ENCODE assay signal across 20 cellular contexts in the genomic region with DNA sequence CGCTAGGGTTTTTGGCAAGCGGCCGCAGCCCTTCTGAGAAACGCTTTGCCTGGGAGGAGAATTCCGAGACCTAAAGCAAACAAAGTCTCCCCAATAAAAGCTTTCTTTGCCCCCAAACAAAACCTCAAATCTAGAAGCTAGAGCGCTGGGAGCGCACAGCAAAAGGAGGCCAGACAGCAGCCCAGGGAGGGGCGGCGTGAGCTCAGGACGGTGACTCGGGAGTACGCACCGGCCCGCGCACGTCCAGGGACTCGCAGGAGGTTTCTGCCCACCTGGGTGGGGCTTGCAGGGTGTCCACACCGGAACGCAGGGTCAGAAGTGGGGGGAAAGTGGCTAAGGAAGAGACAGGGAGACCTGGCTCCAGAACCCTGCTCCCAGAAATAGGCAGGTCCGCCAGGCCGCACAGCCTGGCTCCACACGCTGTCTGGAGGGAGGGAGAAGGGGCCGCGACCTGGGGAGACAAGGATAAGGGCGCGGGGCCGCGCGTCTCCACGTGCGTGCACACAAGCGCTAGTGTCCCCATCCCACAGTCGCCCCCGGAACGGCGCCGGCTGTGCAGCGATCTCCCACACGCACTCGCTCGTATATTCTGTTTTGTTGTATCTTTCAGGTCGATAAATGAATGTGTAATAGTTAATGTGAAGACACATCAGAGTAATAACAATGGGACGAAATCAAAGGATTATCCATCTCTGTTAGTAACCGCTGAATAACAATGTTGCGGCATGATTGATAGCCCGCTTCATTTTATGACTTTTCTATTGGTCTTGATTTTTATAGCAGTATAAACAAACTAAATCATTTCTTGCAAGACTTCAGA. TPM values are rescaled to one million over a fixed set of nuclear protein-coding genes. Genes with fewer than 3 reads are reported as not detected.
DNase-seq lines count a peak whose midpoint lies in the region; ATAC-seq, FAIRE-seq and TF ChIP-seq lines count a peak whose summit lies in the region.
"Had no signal": no experiment of that assay in that cellular context is flagged by ENCODE, and none has a peak within 500 bp of the region (broad histone marks: within the 10 kb centered on the region; RNA-seq: fewer than 3 reads in every experiment).

No MANE protein-coding gene starts in this region.

- no peak for TF ChIP-seq CTCF in GM23338 (conservative IDR thresholded peaks at IDR 0.05; ENCODE audit: low read depth in 2 of 2)
- TF ChIP-seq CTCF in astrocyte (IDR thresholded peaks at IDR 0.05; ENCODE audit: insufficient read depth, low read depth, low read length), result no peak
- no peak for TF ChIP-seq CTCF in nephron progenitor cell (IDR thresholded peaks at IDR 0.05)

- peaks cover 60% of the 10 kb centered on the region for H3K4me1 ChIP-seq in GM23338 (ENCODE audit: insufficient read depth)
- H3K4me1 ChIP-seq in astrocyte (ENCODE audit: insufficient read depth, low read length), result peaks cover 3% of the 10 kb centered on the region

- H3K27me3 Mint-ChIP-seq in GM23338 (ENCODE audit: insufficient read depth, low read depth, poor library complexity), result peaks cover 97% of the 10 kb centered on the region
- peaks cover 80% of the 10 kb centered on the region for H3K27me3 Mint-ChIP-seq in astrocyte (ENCODE audit: low read depth, unreplicated experiment)
- H3K27me3 Mint-ChIP-seq in nephron progenitor cell (ENCODE audit: low read depth, poor library complexity), result peaks cover 100% of the 10 kb centered on the region
- peaks cover 67% of the 10 kb centered on the region for H3K27me3 Mint-ChIP-seq in activated T-helper 17 cell treated with anti-CD3 and anti-CD28 coated beads, Interleukin-2, amount 50 U/mL, for 72 hours

- H3K4me3 Mint-ChIP-seq in GM23338, result peak overlapping the region; percentile 61
- no peak overlapping the region for H3K4me3 Mint-ChIP-seq in astrocyte (ENCODE audit: unreplicated experiment)
- H3K4me3 Mint-ChIP-seq in nephron progenitor cell, result peak overlapping the region; percentile 53
- no peak overlapping the region for H3K4me3 Mint-ChIP-seq in activated T-helper 17 cell treated with anti-CD3 and anti-CD28 coated beads, Interleukin-2, amount 50 U/mL, for 72 hours

- H3K36me3 ChIP-seq in GM23338 (ENCODE audit: insufficient read depth) (no peaks in the 10 kb centered on the region), astrocyte (ENCODE audit: insufficient read depth, low read length) (no peaks in the 10 kb centered on the region)
- H3K36me3 ChIP-seq: adrenal gland, esophagus squamous epithelium had no signal

- peaks cover 40% of the 10 kb centered on the region for H4K20me1 ChIP-seq in GM23338 (replicated peaks; ENCODE audit: insufficient read depth)
- peaks cover 28% of the 10 kb centered on the region for H4K20me1 ChIP-seq in astrocyte (ENCODE audit: insufficient read depth, low read length)

- H3F3A ChIP-seq in GM23338 (replicated peaks; ENCODE audit: low read depth), result peaks cover 23% of the 10 kb centered on the region

- peaks cover 5% of the 10 kb centered on the region; the same call in 2 of the 3 replicates for H3K9me3 Mint-ChIP-seq in GM23338
- peaks cover 16% of the 10 kb centered on the region for H3K9me3 Mint-ChIP-seq in astrocyte (ENCODE audit: unreplicated experiment)
- H3K9me3 Mint-ChIP-seq in nephron progenitor cell, result peaks cover 10% of the 10 kb centered on the region
- H3K9me3 Mint-ChIP-seq in activated T-helper 17 cell treated with anti-CD3 and anti-CD28 coated beads, Interleukin-2, amount 50 U/mL, for 72 hours, result peaks cover 5% of the 10 kb centered on the region

- peaks cover 56% of the 10 kb centered on the region for H3K4me1 Mint-ChIP-seq in GM23338
- peaks cover 2% of the 10 kb centered on the region for H3K4me1 Mint-ChIP-seq in astrocyte (ENCODE audit: low read depth, unreplicated experiment)
- peaks cover 58% of the 10 kb centered on the region for H3K4me1 Mint-ChIP-seq in nephron progenitor cell
- H3K4me1 Mint-ChIP-seq in activated T-helper 17 cell treated with anti-CD3 and anti-CD28 coated beads, Interleukin-2, amount 50 U/mL, for 72 hours, result peaks cover 14% of the 10 kb centered on the region

- ATAC-seq in GM23338, result peak; percentile 1; the same call in 1 of the 3 replicates
- no peak for ATAC-seq in esophagus mucosa
- ATAC-seq in activated T-helper 17 cell treated with anti-CD3 and anti-CD28 coated beads, Interleukin-2, amount 50 U/mL, for 72 hours (replicated peaks), result no peak
- ATAC-seq: left ventricle myocardium superior had no signal

- H2AFZ ChIP-seq in GM23338, result no peak overlapping the region
- no peak overlapping the region for H2AFZ ChIP-seq in astrocyte (ENCODE audit: low read depth, low read length)

- H3K9ac ChIP-seq in astrocyte (ENCODE audit: low read length), result no peak overlapping the region

- H3K27me3 ChIP-seq in GM23338 (ENCODE audit: insufficient read depth) (peaks cover 99% of the 10 kb centered on the region), astrocyte (ENCODE audit: insufficient read depth, low read length) (peaks cover 99% of the 10 kb centered on the region)

- peak overlapping the region; percentile 46 for H3K4me2 ChIP-seq in GM23338
- H3K4me2 ChIP-seq in astrocyte (ENCODE audit: low read length), result no peak overlapping the region

- H3K27ac Mint-ChIP-seq in GM23338 (no peak overlapping the region), astrocyte (ENCODE audit: unreplicated experiment) (peak overlapping the region; percentile 30), nephron progenitor cell (no peak overlapping the region)
- H3K27ac Mint-ChIP-seq in activated T-helper 17 cell treated with anti-CD3 and anti-CD28 coated beads, Interleukin-2, amount 50 U/mL, for 72 hours, result no peak overlapping the region

- DNase-seq in NCI-H1417 (lab: John Stamatoyannopoulos, UW) (peak; percentile 50 to 91 (median 57)), NCI-H1417 treated with DMSO at 0.1 percent for 48 hours (lab: John Stamatoyannopoulos, UW) (no peak), GM23338 (ENCODE audit: low spot score) (peak; percentile 51), astrocyte (ENCODE audit: low read depth) (no peak), nephron progenitor cell (peak; percentile 44), NCI-H2196 treated with DMSO at 0.1 percent for 48 hours (lab: John Stamatoyannopoulos, UW; ENCODE audit: unreplicated experiment) (no peak)
- DNase-seq: adrenal gland, esophagus squamous epithelium, hypothalamus, left ventricle myocardium superior, NCI-H1092, NCI-H524, nucleus accumbens, substantia nigra had no signal

- H3K4me3 ChIP-seq in GM23338 (peak overlapping the region; percentile 22), astrocyte (ENCODE audit: insufficient read depth, low read depth, low read length) (no peak overlapping the region)
- H3K4me3 ChIP-seq: adrenal gland, skin epidermis had no signal

- no peaks in the 10 kb centered on the region for H3K9me3 ChIP-seq in astrocyte (ENCODE audit: insufficient read depth, low read depth, low read length)
- H3K9me3 ChIP-seq: adrenal gland, esophagus squamous epithelium had no signal

- H3K79me2 ChIP-seq in GM23338 (replicated peaks; ENCODE audit: insufficient read depth), result no peaks in the 10 kb centered on the region
- no peaks in the 10 kb centered on the region for H3K79me2 ChIP-seq in astrocyte (ENCODE audit: insufficient read depth, low read length)

- no peaks in the 10 kb centered on the region for H3K9me2 ChIP-seq in GM23338 (ENCODE audit: insufficient read depth)

- FAIRE-seq in astrocyte (lab: Jason Lieb, UNC), result no peak
- FAIRE-seq: RCC 7860 had no signal

- H3K36me3 Mint-ChIP-seq in GM23338 (ENCODE audit: low read depth) (no peaks in the 10 kb centered on the region; the same call in 2 of the 3 replicates), astrocyte (ENCODE audit: low read depth, unreplicated experiment) (peaks cover 7% of the 10 kb centered on the region), nephron progenitor cell (ENCODE audit: low read depth) (no peaks in the 10 kb centered on the region)
- peaks cover 25% of the 10 kb centered on the region for H3K36me3 Mint-ChIP-seq in activated T-helper 17 cell treated with anti-CD3 and anti-CD28 coated beads, Interleukin-2, amount 50 U/mL, for 72 hours (ENCODE audit: low read depth)

- no peak overlapping the region for H3K27ac ChIP-seq in GM23338 (ENCODE audit: low read depth)
- no peak overlapping the region for H3K27ac ChIP-seq in astrocyte (ENCODE audit: low read depth, low read length)
- H3K27ac ChIP-seq: adrenal gland, esophagus squamous epithelium, skin epidermis had no signal

TF ChIP-seq in GM23338, 12 proteins besides CTCF, POLR2A, EP300 and RAD21:
- peak; percentile 97 for TF ChIP-seq EZH2 (IDR thresholded peaks at IDR 0.05; ENCODE audit: low read depth, unreplicated experiment)
- no peak for TF ChIP-seq JUNB (IDR thresholded peaks at IDR 0.05; ENCODE audit: unreplicated experiment)
- TF ChIP-seq EZH2phosphoT487 (IDR thresholded peaks at IDR 0.05; ENCODE audit: unreplicated experiment), result peak; percentile 87

RNA-seq across cellular contexts. Expression of a gene that starts 2.3 kb away (rescaled TPM):
- total RNA-seq in GM23338 (2014; rRNA removed; shearing (Covaris generic)), result not detected in 2 replicates
- polyA plus RNA-seq in GM23338 (2016; fragmentation: Nextera tagmentation; extraction: Ambion mirVana), result not detected in 2 replicates
- total RNA-seq in astrocyte (0.16 and 0.17 TPM in 2 replicates), esophagus mucosa (not detected)
- total RNA-seq in activated T-helper 17 cell treated with anti-CD3 and anti-CD28 coated beads, Interleukin-2, amount 50 U/mL, for 72 hours, result not detected
- total RNA-seq: A673; esophagus squamous epithelium; left ventricle myocardium superior; T-helper 2 cell treated with Interferon-gamma antibody and Interleukin-4, amounts not matched to agents 100 ng/mL and 5 ng/mL, for 36 hours had no signal
- polyA plus RNA-seq: adrenal gland had no signal

Comparison
In these comparisons a context has a peak if more than half of its experiments do, and no peak if none do; other contexts are left out.
1. DNase-seq: peak in NCI-H1417 (3 of 3), GM23338 (single experiment) and nephron progenitor cell (single experiment); none in NCI-H1417 treated with DMSO at 0.1 percent for 48 hours (single experiment), astrocyte (single experiment) and NCI-H2196 treated with DMSO at 0.1 percent for 48 hours (single experiment).
2. H3K4me3 Mint-ChIP-seq: peak in GM23338 (single experiment) and nephron progenitor cell (single experiment); none in astrocyte (single experiment) and activated T-helper 17 cell treated with anti-CD3 and anti-CD28 coated beads, Interleukin-2, amount 50 U/mL, for 72 hours (single experiment).